Comparison of ENCODE assay signal across 30 cellular contexts in the genomic region with DNA sequence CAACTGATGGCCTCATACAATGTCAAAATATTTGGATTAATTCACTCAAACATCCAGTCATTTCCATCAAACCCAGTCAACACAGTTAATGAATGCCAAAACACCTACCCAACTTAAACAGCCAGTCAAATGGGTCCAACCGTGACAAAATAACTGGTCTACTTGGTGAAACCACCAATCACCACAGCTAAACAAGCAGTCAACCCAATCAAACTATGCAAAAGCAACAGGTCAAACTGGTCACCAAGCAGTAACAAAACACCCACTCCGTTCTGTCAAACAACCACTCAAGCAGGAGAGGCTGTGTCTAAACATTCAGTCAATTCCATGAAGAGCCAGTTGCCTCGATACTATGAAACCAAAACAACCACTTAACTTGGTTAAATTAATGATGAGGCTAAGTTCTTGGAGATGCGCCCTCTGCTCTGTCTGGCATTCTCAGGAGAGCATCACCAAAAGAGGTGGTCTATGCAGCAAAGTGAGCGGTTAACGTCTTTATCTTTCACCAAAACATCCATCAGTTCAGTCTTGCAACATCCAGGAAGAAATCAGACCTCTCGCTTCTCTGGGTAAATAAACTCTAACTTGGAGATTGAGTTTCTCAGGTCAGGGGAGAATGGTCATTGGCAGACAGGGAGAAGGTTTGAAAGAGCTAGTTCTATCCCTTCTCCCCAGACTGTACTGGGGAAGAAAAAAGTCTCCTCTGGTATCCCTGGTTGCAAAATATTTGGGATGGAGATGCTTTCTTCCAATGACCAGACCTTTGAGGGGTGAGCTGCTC.
"Had no signal": no experiment of that assay in that cellular context is flagged by ENCODE, and none has a peak within 500 bp of the region (broad histone marks: within the 10 kb centered on the region; RNA-seq: fewer than 3 reads in every experiment).

No MANE protein-coding gene starts in this region.

- H3K9me3 Mint-ChIP-seq: activated CD4-positive, alpha-beta memory T cell treated with anti-CD3 and anti-CD28 coated beads for 36 hours; activated naive CD4-positive, alpha-beta T cell treated with anti-CD3 and anti-CD28 coated beads for 36 hours; activated naive CD8-positive, alpha-beta T cell treated with anti-CD3 and anti-CD28 coated beads for 36 hours; activated T-helper 1 cell treated with anti-CD3 and anti-CD28 coated beads, Interleukin-12 subunit alpha, Interleukin-12 subunit beta, Interleukin-2, Interleukin-4 antibody, amounts not matched to agents 30 ng/mL and 10 ng/mL and 1 ng/mL, durations not matched to agents 14 hours and 24 hours and 36 hours; brain; endodermal cell; natural killer cell; T-helper 1 cell treated with Interleukin-12 subunit alpha and Interleukin-12 subunit beta and Interleukin-4 antibody, amounts not matched to agents 30 μg/mL and 1 μg/mL, for 36 hours had no signal

- H3K9me3 ChIP-seq: adrenal gland, ascending aorta, heart left ventricle, left lung, testis, transverse colon had no signal

- H3K4me3 ChIP-seq: adrenal gland, ascending aorta, heart left ventricle, left lung, lung, testis, transverse colon had no signal

- H3K27me3 ChIP-seq: adrenal gland, ascending aorta, left lung, testis had no signal

- H3K4me3 Mint-ChIP-seq: activated CD4-positive, alpha-beta memory T cell treated with anti-CD3 and anti-CD28 coated beads for 36 hours; activated naive CD4-positive, alpha-beta T cell treated with anti-CD3 and anti-CD28 coated beads for 36 hours; activated naive CD8-positive, alpha-beta T cell treated with anti-CD3 and anti-CD28 coated beads for 36 hours; activated T-helper 1 cell treated with anti-CD3 and anti-CD28 coated beads, Interleukin-12 subunit alpha, Interleukin-12 subunit beta, Interleukin-2, Interleukin-4 antibody, amounts not matched to agents 30 ng/mL and 10 ng/mL and 1 ng/mL, durations not matched to agents 14 hours and 24 hours and 36 hours; brain; endodermal cell; natural killer cell; T-helper 1 cell treated with Interleukin-12 subunit alpha and Interleukin-12 subunit beta and Interleukin-4 antibody, amounts not matched to agents 30 μg/mL and 1 μg/mL, for 36 hours had no signal

- H3K27ac Mint-ChIP-seq: activated CD4-positive, alpha-beta memory T cell treated with anti-CD3 and anti-CD28 coated beads for 36 hours; activated naive CD4-positive, alpha-beta T cell treated with anti-CD3 and anti-CD28 coated beads for 36 hours; activated naive CD8-positive, alpha-beta T cell treated with anti-CD3 and anti-CD28 coated beads for 36 hours; activated T-helper 1 cell treated with anti-CD3 and anti-CD28 coated beads, Interleukin-12 subunit alpha, Interleukin-12 subunit beta, Interleukin-2, Interleukin-4 antibody, amounts not matched to agents 30 ng/mL and 10 ng/mL and 1 ng/mL, durations not matched to agents 14 hours and 24 hours and 36 hours; brain; endodermal cell; natural killer cell; T-helper 1 cell treated with Interleukin-12 subunit alpha and Interleukin-12 subunit beta and Interleukin-4 antibody, amounts not matched to agents 30 μg/mL and 1 μg/mL, for 36 hours had no signal

- H3K36me3 ChIP-seq: adrenal gland, ascending aorta, heart left ventricle, left lung, transverse colon, WERI-Rb-1 had no signal

- ATAC-seq: activated CD4-positive, CD25-positive, alpha-beta regulatory T cell treated with anti-CD3 and anti-CD28 coated beads, Interleukin-2, amount 50 U/mL, for 24 hours; esophagus mucosa; heart left ventricle; left lung; natural killer cell; right cardiac atrium had no signal

- H3K27ac ChIP-seq: ascending aorta, heart left ventricle, left lung, testis, WERI-Rb-1 had no signal

- H3K36me3 Mint-ChIP-seq: activated CD4-positive, alpha-beta memory T cell treated with anti-CD3 and anti-CD28 coated beads for 36 hours; activated naive CD8-positive, alpha-beta T cell treated with anti-CD3 and anti-CD28 coated beads for 36 hours; brain; natural killer cell had no signal

- DNase-seq: activated CD4-positive, alpha-beta memory T cell treated with anti-CD3 and anti-CD28 coated beads for 36 hours; activated CD4-positive, alpha-beta T cell treated with anti-CD3 and anti-CD28 coated beads for 48 hours; activated CD8-positive, alpha-beta memory T cell treated with anti-CD3 and anti-CD28 coated beads, Interleukin-2, amount 50 U/mL, for 4 hours; activated effector memory CD4-positive, alpha-beta T cell treated with anti-CD3 and anti-CD28 coated beads, Interleukin-2, amount 50 U/mL, for 16 hours; activated naive CD4-positive, alpha-beta T cell treated with anti-CD3 and anti-CD28 coated beads for 36 hours; activated naive CD8-positive, alpha-beta T cell treated with anti-CD3 and anti-CD28 coated beads for 36 hours; activated T-cell treated with anti-CD3 and anti-CD28 coated beads, Interleukin-2, amount 50 U/mL, for 1 hour; adrenal gland; foreskin fibroblast; heart left ventricle; hypothalamus; kidney glomerular epithelial cell; left lung; mesendoderm; natural killer cell; right cardiac atrium; stimulated activated CD4-positive, alpha-beta T cell treated with anti-CD3 and anti-CD28 coated beads, Interleukin-2, amount 100 ng/mL, for 48 hours; stimulated activated naive CD4-positive, alpha-beta T cell treated with Interleukin-2 at 50 U/mL for 16 hours; T-helper 9 cell; testis; transverse colon; WERI-Rb-1 had no signal

- H3K4me1 Mint-ChIP-seq: activated naive CD8-positive, alpha-beta T cell treated with anti-CD3 and anti-CD28 coated beads for 36 hours; brain; natural killer cell had no signal
